Comparison of ENCODE assay signal across 17 cellular contexts in the genomic region with DNA sequence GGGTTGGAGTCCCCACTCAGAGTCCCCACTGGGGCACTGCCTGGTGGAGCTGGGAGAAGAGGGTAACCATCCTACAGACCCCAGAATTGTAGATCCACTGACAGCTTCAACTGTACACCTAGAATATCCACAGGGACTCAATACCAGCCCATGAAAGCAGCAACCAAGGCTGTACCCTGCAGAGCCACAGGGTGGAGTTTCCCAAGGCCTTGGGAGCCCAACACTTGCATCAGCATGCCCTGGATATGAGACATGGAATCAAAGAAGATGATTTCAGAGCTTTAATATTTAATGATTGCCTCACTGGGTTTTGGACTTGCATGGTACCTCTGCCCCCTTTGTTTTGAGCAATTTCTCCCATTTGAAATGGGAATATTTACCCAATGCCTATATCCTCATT.
"Had no signal": no experiment of that assay in that cellular context is flagged by ENCODE, and none has a peak within 500 bp of the region (broad histone marks: within the 10 kb centered on the region; RNA-seq: fewer than 3 reads in every experiment).

No MANE protein-coding gene starts in this region.

- H3K4me1 Mint-ChIP-seq: activated CD4-positive, alpha-beta T cell treated with anti-CD3 and anti-CD28 coated beads for 36 hours; activated naive CD8-positive, alpha-beta T cell treated with anti-CD3 and anti-CD28 coated beads, Interleukin-2, amount 50 U/mL, for 24 hours; central memory CD8-positive, alpha-beta T cell had no signal

- H3K36me3 ChIP-seq: esophagus muscularis mucosa, lower lobe of right lung, neural progenitor cell, stomach, thoracic aorta had no signal

- H3K9me3 ChIP-seq: lower lobe of right lung had no signal

- H3K27me3 ChIP-seq: esophagus muscularis mucosa, neural progenitor cell, stomach had no signal

- H2AFZ ChIP-seq: neural progenitor cell, parathyroid adenoma had no signal

- H3K79me2 ChIP-seq: parathyroid adenoma had no signal

- DNase-seq: activated CD4-positive, alpha-beta T cell treated with anti-CD3 and anti-CD28 coated beads for 36 hours; activated CD8-positive, alpha-beta memory T cell treated with anti-CD3 and anti-CD28 coated beads, Interleukin-2, amount 50 U/mL, for 4 hours; activated CD8-positive, alpha-beta T cell treated with anti-CD3 and anti-CD28 coated beads for 36 hours; activated naive CD8-positive, alpha-beta T cell treated with anti-CD3 and anti-CD28 coated beads, Interleukin-2, amount 50 U/mL, for 24 hours; hippocampal formation; kidney glomerular epithelial cell; lower lobe of right lung; midbrain; stomach; T-helper 1 cell had no signal

- H3K4me3 Mint-ChIP-seq: activated CD4-positive, alpha-beta T cell treated with anti-CD3 and anti-CD28 coated beads for 36 hours; activated CD8-positive, alpha-beta T cell treated with anti-CD3 and anti-CD28 coated beads for 36 hours; activated naive CD8-positive, alpha-beta T cell treated with anti-CD3 and anti-CD28 coated beads, Interleukin-2, amount 50 U/mL, for 24 hours; central memory CD8-positive, alpha-beta T cell; neural progenitor cell had no signal

- H3K9ac ChIP-seq: neural progenitor cell, parathyroid adenoma had no signal

- H3K4me1 ChIP-seq: esophagus muscularis mucosa, lower lobe of right lung, neural progenitor cell, parathyroid adenoma, stomach had no signal

- H3K4me2 ChIP-seq: neural progenitor cell had no signal

- H3K4me3 ChIP-seq: esophagus muscularis mucosa, lower lobe of right lung, neural progenitor cell, skin epidermis, stomach, thoracic aorta had no signal

- H3K27ac Mint-ChIP-seq: activated CD4-positive, alpha-beta T cell treated with anti-CD3 and anti-CD28 coated beads for 36 hours; activated CD8-positive, alpha-beta T cell treated with anti-CD3 and anti-CD28 coated beads for 36 hours; activated naive CD8-positive, alpha-beta T cell treated with anti-CD3 and anti-CD28 coated beads, Interleukin-2, amount 50 U/mL, for 24 hours; neural progenitor cell had no signal

- H3K27me3 Mint-ChIP-seq: activated CD4-positive, alpha-beta T cell treated with anti-CD3 and anti-CD28 coated beads for 36 hours; activated CD8-positive, alpha-beta T cell treated with anti-CD3 and anti-CD28 coated beads for 36 hours; activated naive CD8-positive, alpha-beta T cell treated with anti-CD3 and anti-CD28 coated beads, Interleukin-2, amount 50 U/mL, for 24 hours; central memory CD8-positive, alpha-beta T cell had no signal

- H3K27ac ChIP-seq: esophagus muscularis mucosa, lower lobe of right lung, neural progenitor cell, parathyroid adenoma, skin epidermis, stomach, thoracic aorta, VCaP had no signal

- ATAC-seq: activated CD4-positive, alpha-beta T cell treated with anti-CD3 and anti-CD28 coated beads for 36 hours; activated CD8-positive, alpha-beta T cell treated with anti-CD3 and anti-CD28 coated beads for 36 hours; activated naive CD8-positive, alpha-beta T cell treated with anti-CD3 and anti-CD28 coated beads, Interleukin-2, amount 50 U/mL, for 24 hours; lower lobe of right lung had no signal
